Comparison of ENCODE assay signal across 23 cellular contexts in genomic region chr1:39051956-39052355, GRCh38. TPM values are rescaled to one million over a fixed set of nuclear protein-coding genes. Genes with fewer than 3 reads are reported as not detected.
DNase-seq lines count a peak whose midpoint lies in the region; ATAC-seq, FAIRE-seq and TF ChIP-seq lines count a peak whose summit lies in the region.
"Had no signal": no experiment of that assay in that cellular context is flagged by ENCODE, and none has a peak within 500 bp of the region (broad histone marks: within the 10 kb centered on the region; RNA-seq: fewer than 3 reads in every experiment).

No MANE protein-coding gene starts in this region.

- H4K91ac ChIP-seq in H1 (replicated peaks; ENCODE audit: insufficient read length, low read length) = no peak overlapping the region

- DNase-seq in H1 (ENCODE audit: low read depth in 1 of 2, low spot score in 2 of 2) = peak in 1 of 2 experiments; percentile 34
- no peak for DNase-seq in nephron progenitor cell
- DNase-seq in G401 (ENCODE audit: low spot score) = no peak
- no peak for DNase-seq in NCI-H2081 (lab: John Stamatoyannopoulos, UW)
- no peak for DNase-seq in pancreas
- DNase-seq in GM03348 (ENCODE audit: low spot score) = no peak
- DNase-seq: C1 segment of cervical spinal cord; Caco-2; CD4-positive, alpha-beta memory T cell; DMS79 treated with DMSO at 0.1 percent for 48 hours; HCEC 1CT; KBM-7; MV-4-11; NCI-H1105 treated with DMSO at 0.1 percent for 48 hours; NCI-H146; NCI-H2029 treated with DMSO at 0.1 percent for 48 hours; NCI-H2227 treated with DMSO at 0.1 percent for 48 hours; NCI-H526 treated with DMSO at 0.1 percent for 48 hours; SHP77; T-cell had no signal

- WGBS in HUES64 = 91% methylated on average over 4 of the region's 4 CpGs
- 98% methylated on average over 4 of the region's 4 CpGs; no CpG with 5 or more reads in 1 of the 2 experiments for WGBS in H1 (ENCODE audit: extremely low coverage in 1 of 2, insufficient coverage in 1 of 2, insufficient read length in 1 of 2, insufficient replicate concordance in 2 of 2, low coverage in 1 of 2, low lambda C conversion rate in 2 of 2, missing lambda C conversion rate in 1 of 2), 2 experiments
- WGBS in pancreas, 2 donors = 79 to 86% methylated on average over 4 of the region's 4 CpGs

- peaks cover 37% of the 10 kb centered on the region for H3K4me1 Mint-ChIP-seq in nephron progenitor cell

- no peak overlapping the region for H3K4me3 ChIP-seq in BLaER1 treated with 17β-estradiol and CSF1 and Interleukin-3, amounts not matched to agents 10 nM and 100 nM
- H3K4me3 ChIP-seq in HUES64 (ENCODE audit: low read length) = no peak overlapping the region
- H3K4me3 ChIP-seq in H1 (ENCODE audit: extremely low read depth in 1 of 4, insufficient read depth in 2 of 4, low read depth in 3 of 4, low read length in 4 of 4) = no peak overlapping the region
- H3K4me3 ChIP-seq in pancreas = no peak overlapping the region

- H3K18ac ChIP-seq in H1 (ENCODE audit: extremely low read depth, low read length) = no peak overlapping the region

- no peak overlapping the region for H3K14ac ChIP-seq in H1 (ENCODE audit: insufficient read length)

- peak overlapping the region in 1 of 11 experiments; percentile 25; a peak in 1 of 22 replicates for H3K9ac ChIP-seq in BLaER1 treated with 17β-estradiol and CSF1 and Interleukin-3, amounts not matched to agents 10 nM and 100 nM
- no peak overlapping the region for H3K9ac ChIP-seq in HUES64 (ENCODE audit: low read depth, low read length)
- H3K9ac ChIP-seq in H1 (replicated peaks in 1 of 4; ENCODE audit: extremely low read depth in 1 of 4, low read depth in 3 of 4, low read length in 3 of 4) = no peak overlapping the region

- intact Hi-C loops in pancreas (cut with DNase I) = no loop called here

- in situ Hi-C loops in G401 (cut with HindIII; ENCODE audit: low sequenced_read_pairs) = no loop called here

- no peak overlapping the region for H2AK5ac ChIP-seq in H1 (ENCODE audit: low read depth, low read length)

- TF ChIP-seq CTCF in H1 (IDR thresholded peaks at IDR 0.05; ENCODE audit: control extremely low read depth in 1 of 3, insufficient read depth in 1 of 3, low read depth in 1 of 3, low read length in 3 of 3) (no peak), nephron progenitor cell (IDR thresholded peaks at IDR 0.05) (no peak), pancreas (IDR thresholded peaks at IDR 0.05) (no peak)

- H3K56ac ChIP-seq in H1 (replicated peaks; ENCODE audit: insufficient read length, low read depth, low read length) = no peak overlapping the region

- no peak for TF ChIP-seq EP300 in H1 (IDR thresholded peaks at IDR 0.05; ENCODE audit: borderline replicate concordance in 1 of 2, low read depth in 2 of 2, low read length in 2 of 2)

- H3K27me3 ChIP-seq in BLaER1 treated with 17β-estradiol and CSF1 and Interleukin-3, amounts not matched to agents 10 nM and 100 nM = no peaks in the 10 kb centered on the region
- no peaks in the 10 kb centered on the region for H3K27me3 ChIP-seq in HUES64 (ENCODE audit: insufficient read depth, low read length)
- no peaks in the 10 kb centered on the region for H3K27me3 ChIP-seq in H1 (replicated peaks in 1 of 4; ENCODE audit: control insufficient read depth in 3 of 4, extremely low read depth in 1 of 4, insufficient read depth in 3 of 4, low read length in 3 of 4)
- no peaks in the 10 kb centered on the region for H3K27me3 ChIP-seq in pancreas

- H3K27me3 Mint-ChIP-seq in nephron progenitor cell (ENCODE audit: low read depth, poor library complexity) = no peaks in the 10 kb centered on the region
- H3K27me3 Mint-ChIP-seq: CD4-positive, alpha-beta memory T cell; T-cell had no signal

- H3K4me3 Mint-ChIP-seq in nephron progenitor cell = no peak overlapping the region
- H3K4me3 Mint-ChIP-seq: CD4-positive, alpha-beta memory T cell; T-cell had no signal

- H3K4me2 ChIP-seq in BLaER1 treated with 17β-estradiol and CSF1 and Interleukin-3, amounts not matched to agents 10 nM and 100 nM = peak overlapping the region; percentile 18 to 90 (median 62); a peak in 19 of 22 replicates
- no peak overlapping the region for H3K4me2 ChIP-seq in H1 (ENCODE audit: insufficient read depth in 1 of 2, low read depth in 2 of 2, low read length in 2 of 2)

- ATAC-seq in pancreas = no peak
- ATAC-seq: T-cell had no signal

- no peaks in the 10 kb centered on the region for H3K79me1 ChIP-seq in H1 (ENCODE audit: low read depth, low read length)

- no peak overlapping the region for H2AFZ ChIP-seq in H1 (ENCODE audit: low read length)

- H2BK15ac ChIP-seq in H1 (ENCODE audit: low read length) = no peak overlapping the region

- H4K20me1 ChIP-seq in BLaER1 treated with 17β-estradiol and CSF1 and Interleukin-3, amounts not matched to agents 10 nM and 100 nM = no peaks in the 10 kb centered on the region
- no peaks in the 10 kb centered on the region for H4K20me1 ChIP-seq in H1 (replicated peaks in 1 of 2; ENCODE audit: control insufficient read depth in 1 of 2, insufficient read depth in 2 of 2, low read length in 2 of 2)

- H2BK5ac ChIP-seq in H1 (ENCODE audit: low read depth, low read length) = no peak overlapping the region

- H3K4ac ChIP-seq in H1 (replicated peaks; ENCODE audit: insufficient read length, low read depth, low read length) = no peak overlapping the region

- H3K9me3 Mint-ChIP-seq in nephron progenitor cell = no peaks in the 10 kb centered on the region
- H3K9me3 Mint-ChIP-seq: CD4-positive, alpha-beta memory T cell; T-cell had no signal

- no peaks in the 10 kb centered on the region for H3K79me2 ChIP-seq in H1 (ENCODE audit: control insufficient read depth in 1 of 2, insufficient read depth in 2 of 2, low read length in 2 of 2)

- peak overlapping the region; percentile 85 for H3K27ac Mint-ChIP-seq in nephron progenitor cell
- H3K27ac Mint-ChIP-seq: CD4-positive, alpha-beta memory T cell; T-cell had no signal

- H3K23ac ChIP-seq in H1 (ENCODE audit: insufficient read length) = no peak overlapping the region

- H3K36me3 ChIP-seq in BLaER1 treated with 17β-estradiol and CSF1 and Interleukin-3, amounts not matched to agents 10 nM and 100 nM = peaks cover 0 to 6% (median 0%) of the 10 kb centered on the region in 11 experiments; a peak in 5 of 22 replicates
- H3K36me3 ChIP-seq in HUES64 (ENCODE audit: insufficient read depth, low read length) = peaks cover 5% of the 10 kb centered on the region; the same call in 1 of the 2 replicates
- H3K36me3 ChIP-seq in H1 (ENCODE audit: control insufficient read depth in 2 of 4, insufficient read depth in 4 of 4, low read length in 3 of 4) = peaks cover 0 to 4% (median 1%) of the 10 kb centered on the region in 4 experiments; a peak in 4 of 8 replicates
- no peaks in the 10 kb centered on the region for H3K36me3 ChIP-seq in pancreas

- no peak for TF ChIP-seq POLR2A in H1 (IDR thresholded peaks at IDR 0.05; ENCODE audit: control extremely low read depth in 1 of 2, low read depth in 2 of 2, low read length in 2 of 2)

- no peak overlapping the region for H4K5ac ChIP-seq in H1 (ENCODE audit: insufficient read length, low read depth, low read length)

- no peaks in the 10 kb centered on the region for H3K23me2 ChIP-seq in H1 (ENCODE audit: low read depth, low read length)

- no peak overlapping the region for H4K8ac ChIP-seq in H1 (ENCODE audit: extremely low read depth, insufficient read depth, low read length)

- no peak overlapping the region for H2BK120ac ChIP-seq in H1 (replicated peaks; ENCODE audit: low read depth, low read length)

- POLR2A ChIA-PET in H1 (lab: Charles Lee; ENCODE audit: partially characterized antibody) = interaction anchor here (0.6 to 1.9 kb wide), 2 partner anchors 10 to 56 kb away, joined by 4 to 7 read pairs; no protein-coding TSS in a partner anchor

- no peak for TF ChIP-seq RAD21 in H1 (IDR thresholded peaks at IDR 0.05 in 1 of 2, conservative IDR thresholded peaks at IDR 0.05 in 1 of 2; ENCODE audit: low read depth in 2 of 2, low read length in 2 of 2)

- H3K36me3 Mint-ChIP-seq in nephron progenitor cell (ENCODE audit: low read depth) = peaks cover 21% of the 10 kb centered on the region

- CTCF ChIA-PET in H1 (lab: Charles Lee; ENCODE audit: partially characterized antibody) = no interaction called here

- no peak overlapping the region for H2BK12ac ChIP-seq in H1 (ENCODE audit: low read depth, low read length)

- no peaks in the 10 kb centered on the region for H3K9me3 ChIP-seq in BLaER1 treated with 17β-estradiol and CSF1 and Interleukin-3, amounts not matched to agents 10 nM and 100 nM (replicated peaks in 1 of 11)
- H3K9me3 ChIP-seq in HUES64 (ENCODE audit: insufficient read depth, low read depth, low read length) (no peaks in the 10 kb centered on the region), H1 (ENCODE audit: insufficient read depth in 2 of 2, low read depth in 1 of 2, low read length in 1 of 2) (no peaks in the 10 kb centered on the region), pancreas (no peaks in the 10 kb centered on the region)
- H3K9me3 ChIP-seq: Caco-2 had no signal

- H2BK20ac ChIP-seq in H1 (ENCODE audit: low read length) = no peak overlapping the region

- no peak for FAIRE-seq in H1 (lab: Jason Lieb, UNC)
- no peak for FAIRE-seq in pancreas (lab: Jason Lieb, UNC)

- H3K4me1 ChIP-seq in BLaER1 treated with 17β-estradiol and CSF1 and Interleukin-3, amounts not matched to agents 10 nM and 100 nM = peaks cover 41 to 63% (median 59%) of the 10 kb centered on the region in 10 experiments
- H3K4me1 ChIP-seq in HUES64 (ENCODE audit: insufficient read depth, low read length) (peaks cover 16% of the 10 kb centered on the region), H1 (replicated peaks in 1 of 4; ENCODE audit: control insufficient read depth in 3 of 4, insufficient read depth in 4 of 4, low read length in 3 of 4) (no peaks in the 10 kb centered on the region), pancreas (no peaks in the 10 kb centered on the region)
- H3K4me1 ChIP-seq: Caco-2 had no signal

- H3K27ac ChIP-seq in BLaER1 treated with 17β-estradiol and CSF1 and Interleukin-3, amounts not matched to agents 10 nM and 100 nM = peak overlapping the region in 6 of 11 experiments; percentile 20 to 96 (median 52); a peak in 10 of 22 replicates
- H3K27ac ChIP-seq in HUES64 (ENCODE audit: low read depth, low read length) (peak overlapping the region; percentile 62; the same call in 1 of the 2 replicates), H1 (ENCODE audit: low read depth, low read length) (no peak overlapping the region), pancreas (no peak overlapping the region)
- H3K27ac ChIP-seq: RWPE1 had no signal

RNA-seq across cellular contexts. Expression of gene NDUFS5, which starts 25.8 kb away (rescaled TPM):
- 468 TPM for polyA plus RNA-seq in HUES64 (2013, experiment 1 of 2)
- 484 TPM for polyA plus RNA-seq in HUES64 (2013, experiment 2 of 2)
- 421 and 435 TPM in 2 replicates for total RNA-seq in H1 (2021; fragmentation: NEBNext Ultra II Directional; extraction: Animal tissue kit (Norgen Biotek cat#: 25700))
- polyA plus RNA-seq in H1 (2011; rRNA removed) (432 and 835 TPM in 2 replicates), pancreas (100 to 1,000 TPM; 257 to 319 TPM)
- polyA plus RNA-seq in H1 (2011; cell fraction: cytosol; rRNA removed) = 1,016 TPM
- 108 TPM for polyA plus RNA-seq in H1 (2011; cell fraction: nucleus; rRNA removed)
- polyA plus RNA-seq in H1 (2012, experiment 1 of 2) = 1,166 to 1,417 TPM (median 1,337 TPM) in 4 replicates
- 1,364 TPM for polyA plus RNA-seq in H1 (2012, experiment 2 of 2)
- polyA plus RNA-seq in H1 (2013, experiment 1 of 2) = 921 TPM
- 934 TPM for polyA plus RNA-seq in H1 (2013, experiment 2 of 2)
- polyA minus RNA-seq in H1 (2011; rRNA and poly(A)+ RNA removed) = 114 and 129 TPM in 2 replicates
- polyA minus RNA-seq in H1 (2011; cell fraction: cytosol; rRNA and poly(A)+ RNA removed) = 120 TPM
- 119 TPM for polyA minus RNA-seq in H1 (2011; cell fraction: nucleus; rRNA and poly(A)+ RNA removed)
- total RNA-seq in G401 (2014; rRNA removed; shearing (Covaris generic)) = 764 and 816 TPM in 2 replicates
- total RNA-seq in pancreas = 10 to 100 TPM; 52.2 to 82.6 (median 66.9) TPM

Comparison
In these comparisons a context has a peak if more than half of its experiments do, and no peak if none do; other contexts are left out.
1. H3K27ac ChIP-seq: peak in BLaER1 treated with 17β-estradiol and CSF1 and Interleukin-3, amounts not matched to agents 10 nM and 100 nM (6 of 11) and HUES64 (single experiment); none in H1 (single experiment) and pancreas (0 of 4).
2. H3K4me2 ChIP-seq: peak in BLaER1 treated with 17β-estradiol and CSF1 and Interleukin-3, amounts not matched to agents 10 nM and 100 nM (11 of 11); none in H1 (0 of 2).